ENCODE assay signal across 18 cellular contexts in the genomic region with DNA sequence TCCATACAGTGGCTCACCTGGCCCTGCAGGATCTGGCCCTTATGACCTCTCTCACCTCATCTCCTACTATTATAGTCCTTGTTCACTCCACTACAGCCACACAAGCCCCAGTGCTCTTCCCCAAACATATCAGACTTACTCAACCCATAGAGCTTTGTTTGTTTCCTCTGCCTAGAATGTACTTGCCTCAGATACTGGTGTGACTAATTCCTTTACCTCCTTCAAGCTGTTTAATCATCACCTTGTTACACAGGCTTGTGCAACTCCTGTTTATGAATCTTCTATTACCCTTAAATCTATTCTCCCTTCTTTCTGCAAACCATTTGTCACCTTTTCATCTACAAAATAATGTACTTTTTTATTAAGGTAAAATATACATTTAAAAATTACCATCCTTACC. TPM values are rescaled to one million over a fixed set of nuclear protein-coding genes. Genes with fewer than 3 reads are reported as not detected.
DNase-seq lines count a peak whose midpoint lies in the region; ATAC-seq, FAIRE-seq and TF ChIP-seq lines count a peak whose summit lies in the region.
"Had no signal": no experiment of that assay in that cellular context is flagged by ENCODE, and none has a peak within 500 bp of the region (broad histone marks: within the 10 kb centered on the region; RNA-seq: fewer than 3 reads in every experiment).

No MANE protein-coding gene starts in this region.

- H3K4me1 Mint-ChIP-seq in activated T-cell treated with anti-CD3 and anti-CD28 coated beads, Interleukin-2, amount 50 U/mL, for 72 hours (ENCODE audit: low read depth), result no peaks in the 10 kb centered on the region
- H3K4me1 Mint-ChIP-seq in activated T-cell treated with anti-CD3 and anti-CD28 coated beads, Interleukin-2, amount 50 U/mL, for 24 hours (ENCODE audit: low read depth), result no peaks in the 10 kb centered on the region
- H3K4me1 Mint-ChIP-seq in activated T-helper 17 cell treated with anti-CD3 and anti-CD28 coated beads, Interleukin-2, amount 50 U/mL, for 72 hours, result no peaks in the 10 kb centered on the region
- peaks cover 0 to 2% (median 0%) of the 10 kb centered on the region in 7 donors for H3K4me1 Mint-ChIP-seq in naive thymus-derived CD4-positive, alpha-beta T cell
- H3K4me1 Mint-ChIP-seq: CD14-positive monocyte, H9 had no signal

- no peak for TF ChIP-seq CTCF in keratinocyte (optimal IDR thresholded peaks at IDR 0.05 in 1 of 3, IDR thresholded peaks at IDR 0.05 in 1 of 3, conservative IDR thresholded peaks at IDR 0.05 in 1 of 3; ENCODE audit: extremely low read depth in 1 of 3, insufficient read depth in 2 of 3, low read length in 3 of 3)

- peak; percentile 49 to 69 for ATAC-seq in activated T-cell treated with anti-CD3 and anti-CD28 coated beads, Interleukin-2, amount 50 U/mL, for 72 hours (replicated peaks in 1 of 2)
- ATAC-seq in activated T-helper 17 cell treated with anti-CD3 and anti-CD28 coated beads, Interleukin-2, amount 50 U/mL, for 72 hours (replicated peaks), result peak; percentile 18
- ATAC-seq in HG02884 (IDR thresholded peaks at IDR 0.05; ENCODE audit: unreplicated experiment), result no peak
- no peak for ATAC-seq in left lobe of liver
- no peak for ATAC-seq in naive thymus-derived CD4-positive, alpha-beta T cell

- no peaks in the 10 kb centered on the region for H3K27me3 ChIP-seq in keratinocyte (ENCODE audit: control insufficient read depth, extremely low read depth, insufficient read depth, low read length)
- peaks cover 0 to 3% of the 10 kb centered on the region in 2 donors for H3K27me3 ChIP-seq in naive thymus-derived CD4-positive, alpha-beta T cell (ENCODE audit: control insufficient read depth in 2 of 2, insufficient read depth in 2 of 2, low read length in 2 of 2)

- H3K27me3 Mint-ChIP-seq in activated T-cell treated with anti-CD3 and anti-CD28 coated beads, Interleukin-2, amount 50 U/mL, for 72 hours (ENCODE audit: low read depth), result peaks cover 63% of the 10 kb centered on the region
- H3K27me3 Mint-ChIP-seq in activated T-cell treated with anti-CD3 and anti-CD28 coated beads, Interleukin-2, amount 50 U/mL, for 24 hours, result peaks cover 71% of the 10 kb centered on the region
- peaks cover 50% of the 10 kb centered on the region for H3K27me3 Mint-ChIP-seq in activated T-helper 17 cell treated with anti-CD3 and anti-CD28 coated beads, Interleukin-2, amount 50 U/mL, for 72 hours
- H3K27me3 Mint-ChIP-seq in naive thymus-derived CD4-positive, alpha-beta T cell, result peaks cover 38 to 75% (median 68%) of the 10 kb centered on the region in 5 donors

- no peak for DNase-seq in activated T-cell treated with anti-CD3 and anti-CD28 coated beads, Interleukin-2, amount 50 U/mL, for 72 hours
- DNase-seq in activated T-cell treated with anti-CD3 and anti-CD28 coated beads, Interleukin-2, amount 50 U/mL, for 24 hours, result no peak
- DNase-seq in keratinocyte (ENCODE audit: low read depth, low spot score), result peak; percentile 4
- no peak for DNase-seq in left lobe of liver (ENCODE audit: low spot score)
- DNase-seq in naive thymus-derived CD4-positive, alpha-beta T cell, result no peak
- no peak for DNase-seq in KG1 (lab: John Stamatoyannopoulos, UW)
- DNase-seq: COR-L47, H9, NCI-H1105 treated with DMSO at 0.1 percent for 48 hours, NCI-H187, NCI-H82 had no signal

- no peak overlapping the region for H3K27ac Mint-ChIP-seq in activated T-cell treated with anti-CD3 and anti-CD28 coated beads, Interleukin-2, amount 50 U/mL, for 72 hours
- H3K27ac Mint-ChIP-seq in activated T-cell treated with anti-CD3 and anti-CD28 coated beads, Interleukin-2, amount 50 U/mL, for 24 hours, result no peak overlapping the region
- no peak overlapping the region for H3K27ac Mint-ChIP-seq in activated T-helper 17 cell treated with anti-CD3 and anti-CD28 coated beads, Interleukin-2, amount 50 U/mL, for 72 hours
- H3K27ac Mint-ChIP-seq in naive thymus-derived CD4-positive, alpha-beta T cell, result no peak overlapping the region
- H3K27ac Mint-ChIP-seq: CD14-positive monocyte, H9 had no signal

- H4K20me1 ChIP-seq in keratinocyte (ENCODE audit: control insufficient read depth, extremely low read depth, insufficient read depth, low read length), result no peaks in the 10 kb centered on the region

- H3K9ac ChIP-seq in keratinocyte (ENCODE audit: control insufficient read depth, extremely low read depth, insufficient read depth, low read length), result no peak overlapping the region

- H3K36me3 Mint-ChIP-seq in activated T-cell treated with anti-CD3 and anti-CD28 coated beads, Interleukin-2, amount 50 U/mL, for 72 hours (ENCODE audit: insufficient read depth in 2 of 2), result peaks cover 5 to 7% of the 10 kb centered on the region in 2 donors
- H3K36me3 Mint-ChIP-seq in activated T-cell treated with anti-CD3 and anti-CD28 coated beads, Interleukin-2, amount 50 U/mL, for 24 hours (ENCODE audit: low read depth), result no peaks in the 10 kb centered on the region
- no peaks in the 10 kb centered on the region for H3K36me3 Mint-ChIP-seq in activated T-helper 17 cell treated with anti-CD3 and anti-CD28 coated beads, Interleukin-2, amount 50 U/mL, for 72 hours (ENCODE audit: low read depth)
- peaks cover 0 to 11% (median 3%) of the 10 kb centered on the region in 5 donors for H3K36me3 Mint-ChIP-seq in naive thymus-derived CD4-positive, alpha-beta T cell
- H3K36me3 Mint-ChIP-seq: CD14-positive monocyte had no signal

- FAIRE-seq in keratinocyte (lab: Jason Lieb, UNC), result peak; percentile 58
- FAIRE-seq: A204.1, GM18507, HTR-8/SVneo had no signal

- no peaks in the 10 kb centered on the region for H3K79me2 ChIP-seq in keratinocyte (ENCODE audit: control insufficient read depth, insufficient read depth, low read length)

- peaks cover 4 to 6% of the 10 kb centered on the region in 2 donors for H3K9me3 Mint-ChIP-seq in activated T-cell treated with anti-CD3 and anti-CD28 coated beads, Interleukin-2, amount 50 U/mL, for 72 hours
- peaks cover 14% of the 10 kb centered on the region for H3K9me3 Mint-ChIP-seq in activated T-cell treated with anti-CD3 and anti-CD28 coated beads, Interleukin-2, amount 50 U/mL, for 24 hours
- peaks cover 10% of the 10 kb centered on the region for H3K9me3 Mint-ChIP-seq in activated T-helper 17 cell treated with anti-CD3 and anti-CD28 coated beads, Interleukin-2, amount 50 U/mL, for 72 hours
- H3K9me3 Mint-ChIP-seq in naive thymus-derived CD4-positive, alpha-beta T cell, result peaks cover 7 to 22% (median 12%) of the 10 kb centered on the region in 11 donors

- no peaks in the 10 kb centered on the region for H3K9me3 ChIP-seq in keratinocyte (ENCODE audit: control insufficient read depth, low read depth, low read length)
- peaks cover 0 to 11% (median 0%) of the 10 kb centered on the region in 3 experiments for H3K9me3 ChIP-seq in naive thymus-derived CD4-positive, alpha-beta T cell (ENCODE audit: control insufficient read depth in 2 of 3, low read length in 3 of 3)

- intact Hi-C loops in naive thymus-derived CD4-positive, alpha-beta T cell (cut with micrococcal nuclease), result no loop called here

- no peaks in the 10 kb centered on the region for H3K36me3 ChIP-seq in keratinocyte (ENCODE audit: control insufficient read depth in 2 of 2, extremely low read depth in 1 of 2, insufficient read depth in 2 of 2, low read length in 2 of 2)
- no peaks in the 10 kb centered on the region for H3K36me3 ChIP-seq in naive thymus-derived CD4-positive, alpha-beta T cell (ENCODE audit: control insufficient read depth in 2 of 3, insufficient read depth in 3 of 3, low read length in 3 of 3)

- no peak overlapping the region for H3K4me3 Mint-ChIP-seq in activated T-cell treated with anti-CD3 and anti-CD28 coated beads, Interleukin-2, amount 50 U/mL, for 72 hours
- no peak overlapping the region for H3K4me3 Mint-ChIP-seq in activated T-cell treated with anti-CD3 and anti-CD28 coated beads, Interleukin-2, amount 50 U/mL, for 24 hours
- no peak overlapping the region for H3K4me3 Mint-ChIP-seq in activated T-helper 17 cell treated with anti-CD3 and anti-CD28 coated beads, Interleukin-2, amount 50 U/mL, for 72 hours
- H3K4me3 Mint-ChIP-seq in naive thymus-derived CD4-positive, alpha-beta T cell, result no peak overlapping the region
- H3K4me3 Mint-ChIP-seq: CD14-positive monocyte, H9 had no signal

- H3K4me1 ChIP-seq in keratinocyte (ENCODE audit: control insufficient read depth, extremely low read depth, insufficient read depth, low read length), result peaks cover 3% of the 10 kb centered on the region
- H3K4me1 ChIP-seq in naive thymus-derived CD4-positive, alpha-beta T cell (ENCODE audit: control insufficient read depth in 2 of 2, insufficient read depth in 2 of 2, low read length in 2 of 2), result no peaks in the 10 kb centered on the region

- POLR2A ChIA-PET in naive thymus-derived CD4-positive, alpha-beta T cell (lab: Charles Lee), result no interaction called here

- no peaks in the 10 kb centered on the region for H3K9me1 ChIP-seq in keratinocyte (ENCODE audit: control insufficient read depth, extremely low read depth, insufficient read depth, low read length)

- H3K4me3 ChIP-seq in keratinocyte (ENCODE audit: control insufficient read depth in 2 of 3, extremely low read depth in 1 of 3, insufficient read depth in 2 of 3, low read depth in 1 of 3, low read length in 3 of 3), result no peak overlapping the region
- H3K4me3 ChIP-seq in naive thymus-derived CD4-positive, alpha-beta T cell (ENCODE audit: low read length), result no peak overlapping the region

- CTCF ChIA-PET in naive thymus-derived CD4-positive, alpha-beta T cell (lab: Charles Lee), result no interaction called here

- H3K4me2 ChIP-seq in keratinocyte (ENCODE audit: control insufficient read depth, extremely low read depth, insufficient read depth, low read depth, low read length), result no peak overlapping the region

- no peak overlapping the region for H2AFZ ChIP-seq in keratinocyte (ENCODE audit: control insufficient read depth, low read length)

- no peak overlapping the region for H3K27ac ChIP-seq in keratinocyte (ENCODE audit: control insufficient read depth, insufficient read depth, low read length)
- H3K27ac ChIP-seq in naive thymus-derived CD4-positive, alpha-beta T cell (ENCODE audit: low read depth, low read length), result no peak overlapping the region

- dilution Hi-C loops in keratinocyte (cut with MboI; ENCODE audit: extremely low pct_ligation_motif_present, low sequenced_read_pairs), result no loop called here

RNA-seq across cellular contexts. Expression of a gene that starts 3.2 kb away (rescaled TPM):
- total RNA-seq in activated T-cell treated with anti-CD3 and anti-CD28 coated beads, Interleukin-2, amount 50 U/mL, for 72 hours, result not detected
- not detected for total RNA-seq in activated T-helper 17 cell treated with anti-CD3 and anti-CD28 coated beads, Interleukin-2, amount 50 U/mL, for 72 hours
- polyA plus RNA-seq in keratinocyte, result not detected in 3 replicates
- not detected for polyA plus RNA-seq in keratinocyte (2011; ENCODE audit: low read depth)
- not detected in 2 replicates for polyA plus RNA-seq in keratinocyte (2011; cell fraction: cytosol; rRNA removed)
- not detected in 2 replicates for polyA plus RNA-seq in keratinocyte (2011; cell fraction: nucleus; rRNA removed)
- polyA plus RNA-seq in keratinocyte (2012; ENCODE audit: low replicate concordance), result not detected in 2 replicates
- not detected in 3 replicates for polyA minus RNA-seq in keratinocyte
- polyA minus RNA-seq in keratinocyte (2011; cell fraction: cytosol; rRNA and poly(A)+ RNA removed), result not detected
- polyA minus RNA-seq in keratinocyte (2011; cell fraction: nucleus; rRNA and poly(A)+ RNA removed), result not detected in 2 replicates
- total RNA-seq in left lobe of liver, result not detected
- total RNA-seq in naive thymus-derived CD4-positive, alpha-beta T cell, result not detected
- polyA plus RNA-seq in naive thymus-derived CD4-positive, alpha-beta T cell, result not detected
- total RNA-seq: H9, NCI-H460 had no signal
- polyA plus RNA-seq: CD14-positive monocyte had no signal

RNA-seq across cellular contexts. Expression of a gene that starts 51.7 kb away (rescaled TPM):
- not detected for total RNA-seq in activated T-cell treated with anti-CD3 and anti-CD28 coated beads, Interleukin-2, amount 50 U/mL, for 72 hours
- not detected for total RNA-seq in activated T-helper 17 cell treated with anti-CD3 and anti-CD28 coated beads, Interleukin-2, amount 50 U/mL, for 72 hours
- polyA plus RNA-seq in keratinocyte, result not detected in 3 replicates
- polyA plus RNA-seq in keratinocyte (2011; ENCODE audit: low read depth), result not detected
- not detected in 2 replicates for polyA plus RNA-seq in keratinocyte (2011; cell fraction: cytosol; rRNA removed)
- polyA plus RNA-seq in keratinocyte (2011; cell fraction: nucleus; rRNA removed), result not detected in 2 replicates
- polyA plus RNA-seq in keratinocyte (2012; ENCODE audit: low replicate concordance), result not detected in 2 replicates
- polyA minus RNA-seq in keratinocyte, result not detected in 3 replicates
- not detected for polyA minus RNA-seq in keratinocyte (2011; cell fraction: cytosol; rRNA and poly(A)+ RNA removed)
- not detected in 2 replicates for polyA minus RNA-seq in keratinocyte (2011; cell fraction: nucleus; rRNA and poly(A)+ RNA removed)
- total RNA-seq in left lobe of liver, result not detected
- not detected for total RNA-seq in naive thymus-derived CD4-positive, alpha-beta T cell
- not detected for polyA plus RNA-seq in naive thymus-derived CD4-positive, alpha-beta T cell
- total RNA-seq: H9, NCI-H460 had no signal
- polyA plus RNA-seq: CD14-positive monocyte had no signal

Comparison
In these comparisons a context has a peak if more than half of its experiments do, and no peak if none do; other contexts are left out.
1. ATAC-seq: peak in activated T-cell treated with anti-CD3 and anti-CD28 coated beads, Interleukin-2, amount 50 U/mL, for 72 hours (2 of 2) and activated T-helper 17 cell treated with anti-CD3 and anti-CD28 coated beads, Interleukin-2, amount 50 U/mL, for 72 hours (single experiment); none in HG02884 (single experiment), left lobe of liver (single experiment) and naive thymus-derived CD4-positive, alpha-beta T cell (single experiment).